In the genomic region with DNA sequence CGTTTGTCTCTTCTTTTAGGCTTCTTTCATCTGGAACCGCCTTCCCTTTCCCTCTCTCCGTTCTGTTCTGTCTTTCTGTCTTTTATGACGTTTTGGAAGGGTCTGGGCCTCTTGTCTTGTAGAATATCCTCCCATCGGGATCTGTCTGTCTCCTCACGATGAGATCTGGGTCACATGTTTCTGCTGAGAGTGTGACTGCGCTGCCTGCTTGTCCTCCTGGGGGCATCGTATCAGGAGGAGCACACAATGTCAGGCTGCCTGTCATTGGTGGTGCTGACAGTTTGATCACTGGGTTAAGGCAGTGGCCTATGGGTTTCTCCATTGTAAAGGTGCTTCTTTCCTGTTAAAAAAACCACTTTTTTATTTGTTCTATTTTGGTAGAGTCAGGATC, we compare ENCODE assay signal across 17 cellular contexts.
"Had no signal": no experiment of that assay in that cellular context is flagged by ENCODE, and none has a peak within 500 bp of the region (broad histone marks: within the 10 kb centered on the region; RNA-seq: fewer than 3 reads in every experiment).

No MANE protein-coding gene starts in this region.

- H3K9ac ChIP-seq: neural progenitor cell had no signal

- H3K36me3 Mint-ChIP-seq: neural progenitor cell had no signal

- DNase-seq: activated CD4-positive, alpha-beta T cell treated with anti-CD3 and anti-CD28 coated beads for 36 hours; activated CD4-positive, alpha-beta T cell treated with anti-CD3 and anti-CD28 coated beads, Interleukin-2, amount 50 U/mL, for 48 hours; activated naive CD4-positive, alpha-beta T cell; activated naive CD8-positive, alpha-beta T cell treated with anti-CD3 and anti-CD28 coated beads for 36 hours; activated T-cell treated with anti-CD3 and anti-CD28 coated beads for 4 hours; amniotic stem cell; effector memory CD8-positive, alpha-beta T cell; hippocampal formation; T-helper 2 cell had no signal

- H3K9me3 ChIP-seq: left lung, prostate gland, vagina had no signal

- H3K4me1 ChIP-seq: left lung, neural progenitor cell, prostate gland, tibial nerve, vagina had no signal

- H3K27me3 Mint-ChIP-seq: activated CD4-positive, alpha-beta T cell treated with anti-CD3 and anti-CD28 coated beads for 36 hours; activated naive CD8-positive, alpha-beta T cell treated with anti-CD3 and anti-CD28 coated beads for 36 hours; activated T-helper 17 cell treated with anti-CD3 and anti-CD28 coated beads, Interleukin-2, amount 50 U/mL, for 72 hours; effector memory CD8-positive, alpha-beta T cell; stimulated activated naive CD8-positive, alpha-beta T cell treated with anti-CD3 and anti-CD28 coated beads, Interleukin-15, Interleukin-2, amounts not matched to agents 100 ng/mL and 50 ng/mL, for 24 hours had no signal

- H3K27me3 ChIP-seq: left lung, neural progenitor cell, right atrium auricular region, tibial nerve, vagina had no signal

- H3K36me3 ChIP-seq: neural progenitor cell, prostate gland, vagina had no signal

- H3K4me2 ChIP-seq: neural progenitor cell had no signal

- H3K27ac Mint-ChIP-seq: activated CD4-positive, alpha-beta T cell treated with anti-CD3 and anti-CD28 coated beads for 36 hours; activated naive CD8-positive, alpha-beta T cell treated with anti-CD3 and anti-CD28 coated beads for 36 hours; activated T-helper 17 cell treated with anti-CD3 and anti-CD28 coated beads, Interleukin-2, amount 50 U/mL, for 72 hours; effector memory CD8-positive, alpha-beta T cell; neural progenitor cell; stimulated activated naive CD8-positive, alpha-beta T cell treated with anti-CD3 and anti-CD28 coated beads, Interleukin-15, Interleukin-2, amounts not matched to agents 100 ng/mL and 50 ng/mL, for 24 hours had no signal

- H3K4me3 Mint-ChIP-seq: activated CD4-positive, alpha-beta T cell treated with anti-CD3 and anti-CD28 coated beads for 36 hours; activated naive CD8-positive, alpha-beta T cell treated with anti-CD3 and anti-CD28 coated beads for 36 hours; activated T-helper 17 cell treated with anti-CD3 and anti-CD28 coated beads, Interleukin-2, amount 50 U/mL, for 72 hours; effector memory CD8-positive, alpha-beta T cell; neural progenitor cell; stimulated activated naive CD8-positive, alpha-beta T cell treated with anti-CD3 and anti-CD28 coated beads, Interleukin-15, Interleukin-2, amounts not matched to agents 100 ng/mL and 50 ng/mL, for 24 hours had no signal

- H3K27ac ChIP-seq: left lung, neural progenitor cell, prostate gland, right atrium auricular region, tibial nerve, vagina had no signal

- ATAC-seq: activated CD4-positive, alpha-beta T cell treated with anti-CD3 and anti-CD28 coated beads for 36 hours; activated T-helper 17 cell treated with anti-CD3 and anti-CD28 coated beads, Interleukin-2, amount 50 U/mL, for 72 hours; effector memory CD8-positive, alpha-beta T cell; left lung had no signal

- H2AFZ ChIP-seq: neural progenitor cell had no signal

- H3K4me1 Mint-ChIP-seq: activated CD4-positive, alpha-beta T cell treated with anti-CD3 and anti-CD28 coated beads for 36 hours; activated naive CD8-positive, alpha-beta T cell treated with anti-CD3 and anti-CD28 coated beads for 36 hours; neural progenitor cell had no signal

- H3K4me3 ChIP-seq: left lung, neural progenitor cell, prostate gland, right atrium auricular region, tibial nerve, vagina had no signal

- H3K9me3 Mint-ChIP-seq: activated naive CD8-positive, alpha-beta T cell treated with anti-CD3 and anti-CD28 coated beads for 36 hours; stimulated activated naive CD8-positive, alpha-beta T cell treated with anti-CD3 and anti-CD28 coated beads, Interleukin-15, Interleukin-2, amounts not matched to agents 100 ng/mL and 50 ng/mL, for 24 hours had no signal
